In genomic region chrX:10174810-10175209, GRCh38 we compare ENCODE assay signal across 1 cellular context.
TF ChIP-seq lines count a peak whose summit lies in the region.

No MANE protein-coding gene starts in this region.

TF ChIP-seq in H1, 55 proteins besides CTCF, POLR2A, EP300 and RAD21:
- TF ChIP-seq ASH2L (IDR thresholded peaks at IDR 0.05; ENCODE audit: low read length) (no peak), MAFK (IDR thresholded peaks at IDR 0.05; ENCODE audit: low read depth, low read length) (no peak), ATF3 (IDR thresholded peaks at IDR 0.05; ENCODE audit: insufficient read depth, low read depth, low read length) (no peak), JUND (IDR thresholded peaks at IDR 0.05; ENCODE audit: low read length) (no peak), PHF8 (conservative IDR thresholded peaks at IDR 0.05; ENCODE audit: low read depth, low read length) (no peak), USF2 (IDR thresholded peaks at IDR 0.05; ENCODE audit: low read length) (no peak), RNF2 (IDR thresholded peaks at IDR 0.05; ENCODE audit: borderline replicate concordance, low read depth, low read length, missing control alignments, poor library complexity, severe bottlenecking) (no peak), CBX5 (IDR thresholded peaks at IDR 0.05; ENCODE audit: low read depth, low read length) (no peak), KDM4A (IDR thresholded peaks at IDR 0.05; ENCODE audit: low read depth, low read length, severe bottlenecking) (no peak), POLR2AphosphoS5 (IDR thresholded peaks at IDR 0.05; ENCODE audit: low read depth, low read length) (no peak), KDM5A (IDR thresholded peaks at IDR 0.05; ENCODE audit: low read length) (no peak), SIX5 (IDR thresholded peaks at IDR 0.05; ENCODE audit: low read depth, low read length) (no peak), TEAD4 (IDR thresholded peaks at IDR 0.05; ENCODE audit: low read depth, low read length) (no peak), JUN (IDR thresholded peaks at IDR 0.05; ENCODE audit: low read depth, low read length) (no peak), CEBPB (IDR thresholded peaks at IDR 0.05; ENCODE audit: low read depth, low read length) (no peak), SAP30 (IDR thresholded peaks at IDR 0.05; ENCODE audit: insufficient read depth, insufficient replicate concordance, low read length) (no peak)
